ENCODE assay signal across 15 cellular contexts in genomic region chr5:180688326-180689070, GRCh38. TPM values are rescaled to one million over a fixed set of nuclear protein-coding genes. Genes with fewer than 3 reads are reported as not detected.
DNase-seq lines count a peak whose midpoint lies in the region; ATAC-seq and TF ChIP-seq lines count a peak whose summit lies in the region.
"Had no signal": no experiment of that assay in that cellular context is flagged by ENCODE, and none has a peak within 500 bp of the region (broad histone marks: within the 10 kb centered on the region; RNA-seq: fewer than 3 reads in every experiment).

No MANE protein-coding gene starts in this region.

- no peak overlapping the region for H2AFZ ChIP-seq in hepatocyte
- H2AFZ ChIP-seq: GM23248 had no signal

- 54% methylated on average over 8 of the region's 8 CpGs for WGBS in hepatocyte (ENCODE audit: low lambda C conversion rate, missing lambda C conversion rate)

- H3K9me3 ChIP-seq in BLaER1 (no peaks in the 10 kb centered on the region), WERI-Rb-1 (ENCODE audit: severe bottlenecking) (no peaks in the 10 kb centered on the region), hepatocyte (ENCODE audit: low read depth) (no peaks in the 10 kb centered on the region)
- H3K9me3 ChIP-seq in CD4-positive, alpha-beta T cell (ENCODE audit: control insufficient read depth, low read length), result no peaks in the 10 kb centered on the region
- H3K9me3 ChIP-seq: uterus had no signal

- H3K4me2 ChIP-seq in BLaER1, result peak overlapping the region; percentile 74
- peak overlapping the region; percentile 47 for H3K4me2 ChIP-seq in hepatocyte
- H3K4me2 ChIP-seq: neural progenitor cell had no signal

- H3K9me2 ChIP-seq in hepatocyte (replicated peaks; ENCODE audit: insufficient read depth), result no peaks in the 10 kb centered on the region

- H3K4me1 Mint-ChIP-seq in CD4-positive, alpha-beta T cell (ENCODE audit: low read depth), result peaks cover 81% of the 10 kb centered on the region
- H3K4me1 Mint-ChIP-seq: memory B cell had no signal

- ATAC-seq in CD4-positive, alpha-beta T cell (ENCODE audit: poor library complexity), result peak; percentile 45
- ATAC-seq in HG02938 (IDR thresholded peaks at IDR 0.05; ENCODE audit: unreplicated experiment), result no peak
- ATAC-seq: right cardiac atrium had no signal

- H3K27ac ChIP-seq in BLaER1 (peak overlapping the region; percentile 71), WERI-Rb-1 (peak overlapping the region; percentile 87), hepatocyte (no peak overlapping the region)
- peak overlapping the region; percentile 55 for H3K27ac ChIP-seq in CD4-positive, alpha-beta T cell (ENCODE audit: low read depth, low read length)
- H3K27ac ChIP-seq: GM23248, neural progenitor cell, uterus had no signal

- intact Hi-C loops in CD4-positive, alpha-beta T cell (cut with DNase I, micrococcal nuclease), result loop anchor here in 1 of 2 experiments (2.0 kb wide), 1 partner anchor 30 kb away; no protein-coding TSS in a partner anchor

- H3K36me3 Mint-ChIP-seq in CD4-positive, alpha-beta T cell (ENCODE audit: low read depth), result no peaks in the 10 kb centered on the region
- H3K36me3 Mint-ChIP-seq: memory B cell, neural progenitor cell had no signal

- POLR2A ChIA-PET in CD4-positive, alpha-beta T cell (lab: Charles Lee), result interaction anchor here (0.6 to 1.6 kb wide), 6 partner anchors 15 to 194 kb away, joined by 3 to 5 read pairs (median 4); partner anchors contain the start of gene CNOT6

- no peak for TF ChIP-seq CTCF in CD4-positive, alpha-beta T cell (IDR thresholded peaks at IDR 0.05)
- no peak for TF ChIP-seq CTCF in WERI-Rb-1 (IDR thresholded peaks at IDR 0.05; ENCODE audit: low read depth, low read length)
- TF ChIP-seq CTCF in hepatocyte (IDR thresholded peaks at IDR 0.05; ENCODE audit: poor library complexity), result no peak

- peak overlapping the region; percentile 68 for H3K4me3 Mint-ChIP-seq in CD4-positive, alpha-beta T cell
- H3K4me3 Mint-ChIP-seq: memory B cell, neural progenitor cell had no signal

- no peaks in the 10 kb centered on the region for H3K9me3 Mint-ChIP-seq in CD4-positive, alpha-beta T cell
- H3K9me3 Mint-ChIP-seq: memory B cell, neural progenitor cell had no signal

- H3K27me3 ChIP-seq in BLaER1 (no peaks in the 10 kb centered on the region), WERI-Rb-1 (ENCODE audit: insufficient read depth, low read depth, severe bottlenecking) (no peaks in the 10 kb centered on the region), hepatocyte (peaks cover 38% of the 10 kb centered on the region)
- H3K27me3 ChIP-seq in CD4-positive, alpha-beta T cell (ENCODE audit: control insufficient read depth, insufficient read depth, low read length), result no peaks in the 10 kb centered on the region
- H3K27me3 ChIP-seq: neural progenitor cell, uterus had no signal

- H3K4me1 ChIP-seq in BLaER1 (peaks cover 35% of the 10 kb centered on the region), hepatocyte (ENCODE audit: insufficient read depth) (peaks cover 14% of the 10 kb centered on the region)
- H3K4me1 ChIP-seq: uterus had no signal

- H4K20me1 ChIP-seq in BLaER1 (no peaks in the 10 kb centered on the region), hepatocyte (ENCODE audit: insufficient read depth, poor library complexity, severe bottlenecking) (no peaks in the 10 kb centered on the region)

- CTCF ChIA-PET in CD4-positive, alpha-beta T cell (lab: Charles Lee), result interaction anchor here (1.2 to 1.3 kb wide), 2 partner anchors 13 to 31 kb away, joined by 3 to 4 read pairs; no protein-coding TSS in a partner anchor

- H3K36me3 ChIP-seq in BLaER1 (no peaks in the 10 kb centered on the region), WERI-Rb-1 (no peaks in the 10 kb centered on the region), hepatocyte (replicated peaks; ENCODE audit: insufficient read depth, low read depth) (no peaks in the 10 kb centered on the region)
- H3K36me3 ChIP-seq: neural progenitor cell, uterus had no signal

- peak overlapping the region; percentile 8; the same call in 1 of the 2 replicates for H3K9ac ChIP-seq in BLaER1
- H3K9ac ChIP-seq: GM23248, neural progenitor cell had no signal

- DNase-seq in CD4-positive, alpha-beta T cell, result peak in 1 of 10 experiments; percentile 23
- DNase-seq in WERI-Rb-1 (no peak), hepatocyte (ENCODE audit: low spot score) (no peak), germinal center (ENCODE audit: low spot score) (no peak)
- no peak for DNase-seq in NK-92 treated with Interleukin-12 subunit alpha and Interleukin-12 subunit beta, amount 100 ng/mL, for 24 hours (lab: John Stamatoyannopoulos, UW)
- DNase-seq: C1 segment of cervical spinal cord, GM23248, NCI-H1105, right cardiac atrium, uterus had no signal

- peak overlapping the region; percentile 87 for H3K27ac Mint-ChIP-seq in CD4-positive, alpha-beta T cell
- H3K27ac Mint-ChIP-seq: memory B cell, neural progenitor cell had no signal

- H3K27me3 Mint-ChIP-seq in CD4-positive, alpha-beta T cell, result no peaks in the 10 kb centered on the region

- no peaks in the 10 kb centered on the region for H3K79me2 ChIP-seq in hepatocyte

- H3K4me3 ChIP-seq in BLaER1 (no peak overlapping the region), WERI-Rb-1 (ENCODE audit: low read depth, low read length) (no peak overlapping the region), hepatocyte (no peak overlapping the region)
- H3K4me3 ChIP-seq: GM23248, neural progenitor cell, uterus had no signal

RNA-seq across cellular contexts. Expression of gene FLT4, which starts 39.1 kb away (rescaled TPM):
- total RNA-seq in CD4-positive, alpha-beta T cell, result 1 to 10 TPM; 2.3 to 2.5 TPM
- 0.90 and 2.2 TPM in 2 replicates for total RNA-seq in hepatocyte
- polyA plus RNA-seq in hepatocyte, result 0.83 and 1.3 TPM in 2 replicates
- total RNA-seq: GM23248 had no signal
- polyA plus RNA-seq: GM23248 had no signal

RNA-seq across cellular contexts. Expression of gene OR2Y1, which starts 51.4 kb away (rescaled TPM):
- not detected for total RNA-seq in CD4-positive, alpha-beta T cell
- total RNA-seq in hepatocyte, result not detected in 2 replicates
- not detected in 2 replicates for polyA plus RNA-seq in hepatocyte
- total RNA-seq: frontal cortex, GM23248, right cardiac atrium, uterus had no signal
- polyA plus RNA-seq: GM23248, right cardiac atrium had no signal
